ENCODE assay signal across 23 cellular contexts in the genomic region with DNA sequence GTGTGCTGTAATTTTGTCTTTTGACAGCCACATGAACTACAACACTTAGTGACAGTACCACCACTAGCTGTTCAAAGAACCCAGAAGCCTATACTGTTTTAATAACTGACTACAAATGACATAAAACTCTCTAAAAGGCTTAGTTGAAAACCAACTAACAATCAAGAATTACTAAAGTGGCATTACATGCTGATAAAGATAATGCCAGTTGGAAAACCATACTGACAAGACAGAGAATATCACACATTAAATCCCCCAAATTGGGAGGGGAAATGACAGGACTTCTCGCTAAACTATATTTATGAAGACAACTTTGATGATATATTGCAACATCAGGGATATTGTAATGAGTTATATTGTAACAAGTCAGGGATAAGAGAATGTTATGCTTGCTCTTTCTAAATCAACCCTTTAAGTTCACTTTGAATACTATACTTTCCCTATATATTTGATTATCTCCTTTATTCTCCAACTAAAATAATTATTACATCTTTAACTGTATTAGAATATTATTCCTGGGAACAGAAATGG. TPM values are rescaled to one million over a fixed set of nuclear protein-coding genes. Genes with fewer than 3 reads are reported as not detected.
"Had no signal": no experiment of that assay in that cellular context is flagged by ENCODE, and none has a peak within 500 bp of the region (broad histone marks: within the 10 kb centered on the region; RNA-seq: fewer than 3 reads in every experiment).

No MANE protein-coding gene starts in this region.

- H3K36me3 Mint-ChIP-seq: IgD-negative memory B cell had no signal

- FAIRE-seq: RCC 7860 had no signal

- H3K27me3 ChIP-seq: MG63, SJSA1 had no signal

- H3K4me3 Mint-ChIP-seq: IgD-negative memory B cell had no signal

- H3K4me3 ChIP-seq: MG63, SJSA1, SK-N-MC had no signal

- H3K9me3 ChIP-seq: MG63, SJSA1 had no signal

- H3K27ac ChIP-seq: SJSA1, SK-N-MC had no signal

- H3K9me3 Mint-ChIP-seq: IgD-negative memory B cell had no signal

- H3K27me3 Mint-ChIP-seq: IgD-negative memory B cell had no signal

- DNase-seq: KBM-7, MG63, NCI-H1092, NCI-H1105 treated with DMSO at 0.1 percent for 48 hours, NCI-H1417 treated with DMSO at 0.1 percent for 48 hours, NCI-H146, NCI-H1694 treated with DMSO at 0.1 percent for 48 hours, NCI-H2081, NCI-H2107, NCI-H2227 treated with DMSO at 0.1 percent for 48 hours, NCI-H446, NCI-H510A, NCI-H524 treated with DMSO at 0.1 percent for 48 hours, NCI-H69, NCI-H774, Right ventricle myocardium superior, RPMI8226, SIG-M5 had no signal

RNA-seq across cellular contexts. Expression of gene CD40, which starts 34.5 kb away (rescaled TPM):
- total RNA-seq: HT1080 had no signal

RNA-seq across cellular contexts. Expression of gene SLC12A5, which starts 54.6 kb away (rescaled TPM):
- total RNA-seq: Right ventricle myocardium superior, SJSA1 had no signal
